1 cellular context compared by ENCODE assay signal in genomic region chr13:30108913-30109237, GRCh38.
TF ChIP-seq lines count a peak whose summit lies in the region.

No MANE protein-coding gene starts in this region.

TF ChIP-seq in HEK293, 187 proteins besides CTCF, POLR2A, EP300 and RAD21 (continued from another document and continues in another):
- TF ChIP-seq ZNF518A (tag by site-specific recombination; conservative IDR thresholded peaks at IDR 0.05; ENCODE audit: low read depth) (no peak), ZNF146 (tag by site-specific recombination; IDR thresholded peaks at IDR 0.05) (no peak), PRDM6 (tag by site-specific recombination; IDR thresholded peaks at IDR 0.05) (no peak), ZNF639 (tag by site-specific recombination; IDR thresholded peaks at IDR 0.05) (no peak), REPIN1 (tag by site-specific recombination; IDR thresholded peaks at IDR 0.05; ENCODE audit: low read depth) (no peak), ZNF449 (tag by site-specific recombination; IDR thresholded peaks at IDR 0.05) (no peak), ZNF521 (tag by site-specific recombination; IDR thresholded peaks at IDR 0.05) (no peak), ZNF513 (tag by site-specific recombination; IDR thresholded peaks at IDR 0.05) (no peak), ZEB2 (tag by site-specific recombination; IDR thresholded peaks at IDR 0.05) (no peak), ZNF2 (tag by site-specific recombination; IDR thresholded peaks at IDR 0.05) (no peak), ATF2 (tag by site-specific recombination; IDR thresholded peaks at IDR 0.05; ENCODE audit: low read depth) (no peak), KLF17 (tag by site-specific recombination; IDR thresholded peaks at IDR 0.05) (0 out of 2 replicates have a peak, but pooled peaks have one; percentile 1), ELK4 (IDR thresholded peaks at IDR 0.05; ENCODE audit: borderline replicate concordance, low read depth, low read length) (no peak), ZNF670 (tag by site-specific recombination; IDR thresholded peaks at IDR 0.05; ENCODE audit: low read depth) (no peak), ZNF292 (tag by site-specific recombination; IDR thresholded peaks at IDR 0.05; ENCODE audit: borderline replicate concordance, low read depth) (no peak), ZNF157 (tag by site-specific recombination; IDR thresholded peaks at IDR 0.05) (no peak), ZNF138 (tag by site-specific recombination; IDR thresholded peaks at IDR 0.05; ENCODE audit: borderline replicate concordance) (no peak), ZNF514 (tag by site-specific recombination; IDR thresholded peaks at IDR 0.05) (no peak), ZNF248 (tag by site-specific recombination; IDR thresholded peaks at IDR 0.05) (no peak), KLF1 (tag by site-specific recombination; IDR thresholded peaks at IDR 0.05) (0 out of 2 replicates have a peak, but pooled peaks have one; percentile 30), KLF8 (tag by site-specific recombination; IDR thresholded peaks at IDR 0.05) (no peak), ZNF423 (tag by site-specific recombination; IDR thresholded peaks at IDR 0.05) (no peak), PRDM1 (tag by site-specific recombination; IDR thresholded peaks at IDR 0.05) (no peak), PRDM4 (tag by site-specific recombination; IDR thresholded peaks at IDR 0.05) (no peak), HOXA7 (CRISPR knock-in tag; IDR thresholded peaks at IDR 0.05; ENCODE audit: borderline replicate concordance) (no peak), ZNF398 (tag by site-specific recombination; IDR thresholded peaks at IDR 0.05) (peak; percentile 66), YY2 (tag by site-specific recombination; IDR thresholded peaks at IDR 0.05) (no peak), OSR2 (tag by site-specific recombination; IDR thresholded peaks at IDR 0.05) (peak; percentile 71; the same call in 1 of the 2 replicates), WT1 (tag by site-specific recombination; IDR thresholded peaks at IDR 0.05) (peak; percentile 90), ZNF600 (tag by site-specific recombination; IDR thresholded peaks at IDR 0.05) (no peak), ZBTB6 (tag by site-specific recombination; IDR thresholded peaks at IDR 0.05) (no peak), ZNF692 (tag by site-specific recombination; IDR thresholded peaks at IDR 0.05) (no peak)
